8 cellular contexts compared by ENCODE assay signal in the genomic region with DNA sequence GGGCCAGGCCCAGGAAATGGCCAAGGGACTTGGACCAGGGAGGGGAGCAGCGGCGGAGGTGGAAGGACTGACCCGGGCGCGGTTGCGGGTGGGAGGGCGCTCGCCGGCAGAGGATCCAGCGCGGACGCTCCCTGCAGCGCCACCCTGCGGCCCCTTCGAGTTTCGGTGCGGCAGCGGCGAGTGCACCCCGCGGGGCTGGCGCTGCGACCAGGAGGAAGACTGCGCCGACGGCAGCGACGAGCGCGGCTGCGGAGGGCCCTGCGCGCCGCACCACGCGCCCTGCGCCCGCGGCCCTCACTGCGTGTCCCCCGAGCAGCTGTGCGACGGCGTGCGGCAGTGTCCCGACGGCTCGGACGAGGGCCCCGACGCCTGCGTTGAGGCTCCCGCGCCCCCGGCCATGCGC. TPM values are rescaled to one million over a fixed set of nuclear protein-coding genes. Genes with fewer than 3 reads are reported as not detected.
DNase-seq lines count a peak whose midpoint lies in the region; ATAC-seq and TF ChIP-seq lines count a peak whose summit lies in the region.

No MANE protein-coding gene starts in this region.

- no CpG with 5 or more reads among the region's 56 CpGs for WGBS in trophoblast cell (ENCODE audit: extremely low coverage, insufficient coverage, insufficient read length)

- no peak overlapping the region for H2AK5ac ChIP-seq in trophoblast cell (ENCODE audit: low read length)

- no peak overlapping the region for H3K27ac ChIP-seq in trophoblast cell (ENCODE audit: low read depth, low read length)
- no peak overlapping the region for H3K27ac ChIP-seq in effector memory CD4-positive, alpha-beta T cell (ENCODE audit: insufficient read depth, low read length, poor library complexity, severe bottlenecking)

- H3K4me3 ChIP-seq in GM12875 (ENCODE audit: low read depth, low read length) (no peak overlapping the region), fibroblast of pulmonary artery (replicated peaks; ENCODE audit: low read depth, low read length) (no peak overlapping the region), trophoblast cell (ENCODE audit: low read depth, low read length) (no peak overlapping the region)
- H3K4me3 ChIP-seq in effector memory CD4-positive, alpha-beta T cell (ENCODE audit: insufficient read depth, low read depth, low read length, poor library complexity, severe bottlenecking) = no peak overlapping the region

- no peak overlapping the region for H3K9ac ChIP-seq in trophoblast cell (ENCODE audit: low read length)

- H3K27me3 ChIP-seq in trophoblast cell (ENCODE audit: insufficient read depth, low read length) = peaks cover 17% of the 10 kb centered on the region
- peaks cover 12% of the 10 kb centered on the region for H3K27me3 ChIP-seq in effector memory CD4-positive, alpha-beta T cell (replicated peaks; ENCODE audit: control insufficient read depth, insufficient read depth, low read length, poor library complexity, severe bottlenecking)

- H3K36me3 ChIP-seq in trophoblast cell (ENCODE audit: control insufficient read depth in 1 of 2, insufficient read depth in 2 of 2, low read length in 2 of 2) = no peaks in the 10 kb centered on the region
- H3K36me3 ChIP-seq in effector memory CD4-positive, alpha-beta T cell (ENCODE audit: control insufficient read depth, insufficient read depth, low read length) = no peaks in the 10 kb centered on the region

- H2BK5ac ChIP-seq in trophoblast cell (ENCODE audit: low read depth, low read length, poor library complexity) = no peak overlapping the region

- DNase-seq in activated CD4-positive, alpha-beta T cell treated with anti-CD3 and anti-CD28 coated beads for 48 hours = peak; percentile 74
- DNase-seq in fibroblast of pulmonary artery (ENCODE audit: low read depth) (peak; percentile 35), trophoblast cell (no peak), OCI-M2 (lab: John Stamatoyannopoulos, UW; ENCODE audit: unreplicated experiment) (no peak), dedifferentiated amniotic fluid mesenchymal stem cell (ENCODE audit: extremely low spot score) (no peak)
- no peak for DNase-seq in effector memory CD4-positive, alpha-beta T cell

- peaks cover 4% of the 10 kb centered on the region for H3K9me3 ChIP-seq in trophoblast cell (ENCODE audit: insufficient read depth, low read depth, low read length)
- no peaks in the 10 kb centered on the region for H3K9me3 ChIP-seq in effector memory CD4-positive, alpha-beta T cell (ENCODE audit: control insufficient read depth, low read length)

- no peak overlapping the region for H4K8ac ChIP-seq in trophoblast cell (ENCODE audit: low read depth, low read length)

- H3K14ac ChIP-seq in trophoblast cell (ENCODE audit: low read length) = no peak overlapping the region

- no peak for ATAC-seq in HG03175 (IDR thresholded peaks at IDR 0.05; ENCODE audit: unreplicated experiment)

- H3K18ac ChIP-seq in trophoblast cell (ENCODE audit: low read length) = no peak overlapping the region

- TF ChIP-seq CTCF in GM12875 (IDR thresholded peaks at IDR 0.05; ENCODE audit: borderline replicate concordance, insufficient read depth, low read depth, low read length) = peak; percentile 54
- peak; percentile 38 for TF ChIP-seq CTCF in fibroblast of pulmonary artery (IDR thresholded peaks at IDR 0.05; ENCODE audit: low read length, missing control alignments)

- H3K79me1 ChIP-seq in trophoblast cell (ENCODE audit: low read length) = no peaks in the 10 kb centered on the region

- H3K4me2 ChIP-seq in trophoblast cell (ENCODE audit: low read length) = peak overlapping the region; percentile 0

- H4K12ac ChIP-seq in trophoblast cell (ENCODE audit: low read depth, low read length) = no peak overlapping the region

- no peaks in the 10 kb centered on the region for H3K4me1 ChIP-seq in trophoblast cell (ENCODE audit: control insufficient read depth in 1 of 2, insufficient read depth in 2 of 2, low read length in 2 of 2)
- H3K4me1 ChIP-seq in effector memory CD4-positive, alpha-beta T cell (ENCODE audit: control insufficient read depth, insufficient read depth, low read length, poor library complexity, severe bottlenecking) = no peaks in the 10 kb centered on the region

- H3K79me2 ChIP-seq in trophoblast cell (ENCODE audit: control insufficient read depth, insufficient read depth, low read length, poor library complexity) = no peaks in the 10 kb centered on the region

- H3K23ac ChIP-seq in trophoblast cell (ENCODE audit: low read length) = no peak overlapping the region

- H3K4ac ChIP-seq in trophoblast cell (ENCODE audit: low read depth, low read length) = no peak overlapping the region

- H4K91ac ChIP-seq in trophoblast cell (ENCODE audit: low read depth, low read length) = no peak overlapping the region

- H2AFZ ChIP-seq in trophoblast cell (ENCODE audit: insufficient read depth, low read length, poor library complexity) = peak overlapping the region; percentile 19

- no peak overlapping the region for H2BK12ac ChIP-seq in trophoblast cell (ENCODE audit: low read length)

- H2BK120ac ChIP-seq in trophoblast cell (ENCODE audit: insufficient read depth, low read length, poor library complexity) = no peak overlapping the region

RNA-seq across cellular contexts. Expression of gene ZNF467, which starts 16.8 kb away (rescaled TPM):
- polyA plus RNA-seq in trophoblast cell (2013) = 0.72 and 1.0 TPM in 2 replicates

RNA-seq across cellular contexts. Expression of gene ZNF862, which starts 48.0 kb away (rescaled TPM):
- 3.1 and 3.3 TPM in 2 replicates for polyA plus RNA-seq in trophoblast cell (2013)

Comparison
In these comparisons a context has a peak if more than half of its experiments do, and no peak if none do; other contexts are left out.
1. DNase-seq: peak in activated CD4-positive, alpha-beta T cell treated with anti-CD3 and anti-CD28 coated beads for 48 hours (single experiment) and fibroblast of pulmonary artery (single experiment); none in trophoblast cell (0 of 2), OCI-M2 (single experiment), dedifferentiated amniotic fluid mesenchymal stem cell (single experiment) and effector memory CD4-positive, alpha-beta T cell (0 of 3).